Comparison of ENCODE assay signal across 10 cellular contexts in genomic region chr6:159970659-159971063, GRCh38. TPM values are rescaled to one million over a fixed set of nuclear protein-coding genes. Genes with fewer than 3 reads are reported as not detected.
A peak's percentile ranks its signal among the peaks of the same experiment; 100 is the strongest.
DNase-seq lines count a peak whose midpoint lies in the region; ATAC-seq and TF ChIP-seq lines count a peak whose summit lies in the region.
"Had no signal": no experiment of that assay in that cellular context is flagged by ENCODE, and none has a peak within 500 bp of the region (broad histone marks: within the 10 kb centered on the region; RNA-seq: fewer than 3 reads in every experiment).

No MANE protein-coding gene starts in this region.

- POLR2A ChIA-PET in activated naive CD8-positive, alpha-beta T cell treated with anti-CD3 and anti-CD28 coated beads, Interleukin-2, amount 10 ng/mL, durations not matched to agents 7 days and 5 days (lab: Charles Lee): interaction anchor here (1.4 to 2.8 kb wide), 5 partner anchors 8 to 244 kb away, joined by 4 to 20 read pairs (median 6); partner anchors contain the start of gene WTAP

- peaks cover 62% of the 10 kb centered on the region for H3K4me1 Mint-ChIP-seq in activated naive CD4-positive, alpha-beta T cell treated with anti-CD3 and anti-CD28 coated beads, Interleukin-2, amount 50 U/mL, for 24 hours
- peaks cover 50% of the 10 kb centered on the region for H3K4me1 Mint-ChIP-seq in activated naive CD8-positive, alpha-beta T cell treated with anti-CD3 and anti-CD28 coated beads, Interleukin-2, amount 10 ng/mL, durations not matched to agents 7 days and 5 days
- peaks cover 53% of the 10 kb centered on the region for H3K4me1 Mint-ChIP-seq in type B pancreatic cell (ENCODE audit: unreplicated experiment)

- no peaks in the 10 kb centered on the region for H3K36me3 Mint-ChIP-seq in activated naive CD4-positive, alpha-beta T cell treated with anti-CD3 and anti-CD28 coated beads, Interleukin-2, amount 50 U/mL, for 24 hours
- peaks cover 3% of the 10 kb centered on the region for H3K36me3 Mint-ChIP-seq in activated naive CD8-positive, alpha-beta T cell treated with anti-CD3 and anti-CD28 coated beads, Interleukin-2, amount 10 ng/mL, durations not matched to agents 7 days and 5 days
- H3K36me3 Mint-ChIP-seq in type B pancreatic cell: peaks cover 9% of the 10 kb centered on the region

- no peaks in the 10 kb centered on the region for H3K27me3 ChIP-seq in right lobe of liver
- no peaks in the 10 kb centered on the region for H3K27me3 ChIP-seq in brain microvascular endothelial cell (replicated peaks)
- H3K27me3 ChIP-seq: ovary had no signal

- TF ChIP-seq CTCF in right lobe of liver (IDR thresholded peaks at IDR 0.05) (no peak), type B pancreatic cell (conservative IDR thresholded peaks at IDR 0.05) (no peak), brain microvascular endothelial cell (IDR thresholded peaks at IDR 0.05; ENCODE audit: low read depth, low read length, missing control alignments) (no peak)

- H3K27ac Mint-ChIP-seq in activated naive CD4-positive, alpha-beta T cell treated with anti-CD3 and anti-CD28 coated beads, Interleukin-2, amount 50 U/mL, for 24 hours: no peak overlapping the region
- H3K27ac Mint-ChIP-seq in activated naive CD8-positive, alpha-beta T cell treated with anti-CD3 and anti-CD28 coated beads, Interleukin-2, amount 10 ng/mL, durations not matched to agents 7 days and 5 days: peak overlapping the region; percentile 89
- H3K27ac Mint-ChIP-seq in type B pancreatic cell: peak overlapping the region; percentile 95

- H3K4me3 Mint-ChIP-seq in activated naive CD4-positive, alpha-beta T cell treated with anti-CD3 and anti-CD28 coated beads, Interleukin-2, amount 50 U/mL, for 24 hours: peak overlapping the region; percentile 97
- H3K4me3 Mint-ChIP-seq in activated naive CD8-positive, alpha-beta T cell treated with anti-CD3 and anti-CD28 coated beads, Interleukin-2, amount 10 ng/mL, durations not matched to agents 7 days and 5 days: peak overlapping the region; percentile 88
- H3K4me3 Mint-ChIP-seq in type B pancreatic cell: peak overlapping the region; percentile 95

- in situ Hi-C loops in brain microvascular endothelial cell (cut with HindIII; ENCODE audit: low pct_ligation_motif_present, low sequenced_read_pairs): no loop called here

- H3K9me3 ChIP-seq in right lobe of liver: no peaks in the 10 kb centered on the region
- H3K9me3 ChIP-seq: ovary had no signal

- intact Hi-C loops in right lobe of liver (cut with DNase I): no loop called here

- no peaks in the 10 kb centered on the region for H3K9me3 Mint-ChIP-seq in activated naive CD4-positive, alpha-beta T cell treated with anti-CD3 and anti-CD28 coated beads, Interleukin-2, amount 50 U/mL, for 24 hours
- H3K9me3 Mint-ChIP-seq in activated naive CD8-positive, alpha-beta T cell treated with anti-CD3 and anti-CD28 coated beads, Interleukin-2, amount 10 ng/mL, durations not matched to agents 7 days and 5 days: no peaks in the 10 kb centered on the region
- H3K9me3 Mint-ChIP-seq in type B pancreatic cell: no peaks in the 10 kb centered on the region

- 92% methylated on average over 17 of the region's 18 CpGs for WGBS in right lobe of liver (ENCODE audit: insufficient coverage, low coverage, low lambda C conversion rate, missing lambda C conversion rate)

- ATAC-seq in activated naive CD8-positive, alpha-beta T cell treated with anti-CD3 and anti-CD28 coated beads, Interleukin-2, amount 10 ng/mL, durations not matched to agents 7 days and 5 days (ENCODE audit: low read depth): no peak
- ATAC-seq in right lobe of liver (no peak), GM21786 (IDR thresholded peaks at IDR 0.05; ENCODE audit: unreplicated experiment) (no peak)

- H3K27me3 Mint-ChIP-seq in activated naive CD4-positive, alpha-beta T cell treated with anti-CD3 and anti-CD28 coated beads, Interleukin-2, amount 50 U/mL, for 24 hours: no peaks in the 10 kb centered on the region
- H3K27me3 Mint-ChIP-seq in activated naive CD8-positive, alpha-beta T cell treated with anti-CD3 and anti-CD28 coated beads, Interleukin-2, amount 10 ng/mL, durations not matched to agents 7 days and 5 days: peaks cover 6% of the 10 kb centered on the region
- peaks cover 19% of the 10 kb centered on the region for H3K27me3 Mint-ChIP-seq in type B pancreatic cell

- TF ChIP-seq POLR2A in right lobe of liver (IDR thresholded peaks at IDR 0.05): no peak

- peaks cover 0 to 38% (median 4%) of the 10 kb centered on the region in 4 donors for H3K4me1 ChIP-seq in right lobe of liver

- DNase-seq in activated naive CD4-positive, alpha-beta T cell treated with Interleukin-2 at 50 U/mL for 16 hours: no peak
- no peak for DNase-seq in activated naive CD8-positive, alpha-beta T cell treated with anti-CD3 and anti-CD28 coated beads, Interleukin-2, amount 10 ng/mL, durations not matched to agents 7 days and 5 days
- DNase-seq in right lobe of liver (no peak), type B pancreatic cell (ENCODE audit: extremely low spot score, unreplicated experiment) (no peak), brain microvascular endothelial cell (no peak), AG20443 (ENCODE audit: low spot score) (no peak)
- DNase-seq: COR-L47 had no signal

- peak overlapping the region; percentile 91 to 99 (median 96) for H3K27ac ChIP-seq in right lobe of liver
- H3K27ac ChIP-seq in brain microvascular endothelial cell: no peak overlapping the region

- H3K4me3 ChIP-seq in right lobe of liver (peak overlapping the region in 2 of 3 donors; percentile 92 to 94), brain microvascular endothelial cell (ENCODE audit: low read depth, low read length) (no peak overlapping the region)

- H3K36me3 ChIP-seq in right lobe of liver (no peaks in the 10 kb centered on the region), brain microvascular endothelial cell (replicated peaks) (no peaks in the 10 kb centered on the region)
- H3K36me3 ChIP-seq: ovary had no signal

RNA-seq across cellular contexts. Expression of gene IGF2R, which starts 1.8 kb away (rescaled TPM):
- 10 to 100 TPM; 75.0 to 77.7 TPM for total RNA-seq in activated naive CD8-positive, alpha-beta T cell treated with anti-CD3 and anti-CD28 coated beads, Interleukin-2, amount 10 ng/mL, durations not matched to agents 7 days and 5 days
- total RNA-seq in right lobe of liver (10 to 100 TPM; 50.3 to 81.0 (median 67.1) TPM), type B pancreatic cell (ENCODE audit: low replicate concordance) (79.8 and 95.5 TPM in 2 replicates)
